Comparison of ENCODE assay signal across 19 cellular contexts in genomic region chr10:132066812-132067211, GRCh38. TPM values are rescaled to one million over a fixed set of nuclear protein-coding genes. Genes with fewer than 3 reads are reported as not detected.
DNase-seq lines count a peak whose midpoint lies in the region; ATAC-seq, FAIRE-seq and TF ChIP-seq lines count a peak whose summit lies in the region.
"Had no signal": no experiment of that assay in that cellular context is flagged by ENCODE, and none has a peak within 500 bp of the region (broad histone marks: within the 10 kb centered on the region; RNA-seq: fewer than 3 reads in every experiment).

No MANE protein-coding gene starts in this region.

- no peak for ATAC-seq in HepG2
- no peak for ATAC-seq in right lobe of liver
- ATAC-seq in HG03460 (IDR thresholded peaks at IDR 0.05; ENCODE audit: unreplicated experiment): no peak
- ATAC-seq: activated CD8-positive, alpha-beta T cell treated with anti-CD3 and anti-CD28 coated beads, Interleukin-2, amount 10 ng/mL, durations not matched to agents 7 days and 5 days; stimulated activated memory B cell treated with anti-CD40 and anti-IgM and Interleukin-4, amounts not matched to agents 10 μg/mL and 1 μg/mL and 100 μg/mL, for 72 hours had no signal

- TF ChIP-seq RAD21 in HepG2 (CRISPR knock-in tag; IDR thresholded peaks at IDR 0.05): no peak

- FAIRE-seq in HepG2 (lab: Jason Lieb, UNC): no peak

- CTCF ChIA-PET in HepG2 (lab: Yijun Ruan, JAX; ENCODE audit: low intra/inter-chr PET ratio, low total read pairs): no interaction called here
- CTCF ChIA-PET in CD4-positive, alpha-beta memory T cell (lab: Charles Lee; ENCODE audit: partially characterized antibody): no interaction called here

- no peak overlapping the region for H3K9ac ChIP-seq in HepG2 (ENCODE audit: insufficient read depth, low read depth, low read length)

- TF ChIP-seq POLR2A in HepG2 (IDR thresholded peaks at IDR 0.05; ENCODE audit: insufficient read depth in 1 of 2, low read depth in 2 of 2, low read length in 2 of 2) (no peak), right lobe of liver (IDR thresholded peaks at IDR 0.05) (no peak)

- intact Hi-C loops in HepG2 (cut with micrococcal nuclease; ENCODE audit: unreplicated experiment): no loop called here
- intact Hi-C loops in right lobe of liver (cut with DNase I): no loop called here
- intact Hi-C loops in CD4-positive, alpha-beta memory T cell (cut with micrococcal nuclease): no loop called here

- no peak for TF ChIP-seq EP300 in HepG2 (IDR thresholded peaks at IDR 0.05; ENCODE audit: low read depth in 2 of 2, low read length in 2 of 2)
- TF ChIP-seq EP300 in HepG2 (CRISPR knock-in tag; IDR thresholded peaks at IDR 0.05; ENCODE audit: borderline replicate concordance): no peak

- H3K4me3 Mint-ChIP-seq in CD4-positive, alpha-beta memory T cell: peak overlapping the region in 1 of 8 donors; percentile 38
- H3K4me3 Mint-ChIP-seq: activated CD8-positive, alpha-beta T cell treated with anti-CD3 and anti-CD28 coated beads, Interleukin-2, amount 10 ng/mL, durations not matched to agents 7 days and 5 days; stimulated activated memory B cell treated with anti-CD40 and anti-IgM and Interleukin-4, amounts not matched to agents 10 μg/mL and 1 μg/mL and 100 μg/mL, for 72 hours had no signal

- H3K4me1 ChIP-seq in HepG2 (ENCODE audit: insufficient read depth, low read length): peaks cover 22% of the 10 kb centered on the region
- H3K4me1 ChIP-seq in right lobe of liver: peaks cover 0 to 8% (median 0%) of the 10 kb centered on the region in 4 donors
- H3K4me1 ChIP-seq in muscle layer of duodenum (ENCODE audit: control insufficient read depth in 1 of 2, insufficient read depth in 2 of 2, low read length in 2 of 2): peaks cover 6 to 9% of the 10 kb centered on the region in 2 donors
- H3K4me1 ChIP-seq in CD4-positive, alpha-beta memory T cell (ENCODE audit: insufficient read depth, low read length): no peaks in the 10 kb centered on the region
- H3K4me1 ChIP-seq: left lung had no signal

- H3K27me3 ChIP-seq in HepG2 (ENCODE audit: control insufficient read depth in 1 of 2, insufficient read depth in 2 of 2, low read length in 2 of 2) (peaks cover 5 to 40% of the 10 kb centered on the region in 2 experiments; a peak in 4 of 5 replicates), right lobe of liver (no peaks in the 10 kb centered on the region), muscle layer of duodenum (ENCODE audit: low read depth, low read length) (no peaks in the 10 kb centered on the region)
- no peaks in the 10 kb centered on the region for H3K27me3 ChIP-seq in CD4-positive, alpha-beta memory T cell (ENCODE audit: insufficient read depth, low read length)
- H3K27me3 ChIP-seq: gastrocnemius medialis had no signal

- no peaks in the 10 kb centered on the region for H4K20me1 ChIP-seq in HepG2 (ENCODE audit: insufficient read depth, low read length)

- POLR2A ChIA-PET in HepG2 (lab: Yijun Ruan, JAX): no interaction called here
- POLR2A ChIA-PET in CD4-positive, alpha-beta memory T cell (lab: Charles Lee; ENCODE audit: partially characterized antibody): no interaction called here

- in situ Hi-C loops in HepG2 (cut with HindIII; ENCODE audit: extremely low pct_ligation_motif_present, low pct_unique_long_range_greater_than_20kb): no loop called here

- H2AFZ ChIP-seq in HepG2 (ENCODE audit: low read length): no peak overlapping the region

- no TSS peak for BruUV-seq in HepG2 (replicated peaks; lab: Mats Ljungman, UMichigan)

- H3K27me3 Mint-ChIP-seq in CD4-positive, alpha-beta memory T cell: peaks cover 7% of the 10 kb centered on the region in 2 donors

- no peak for TF ChIP-seq CTCF in HepG2 (CRISPR knock-in tag; IDR thresholded peaks at IDR 0.05)
- no peak for TF ChIP-seq CTCF in right lobe of liver (IDR thresholded peaks at IDR 0.05)
- no peak for TF ChIP-seq CTCF in coronary artery (IDR thresholded peaks at IDR 0.05)

- H3K9me3 ChIP-seq in HepG2 (ENCODE audit: low read length) (no peaks in the 10 kb centered on the region), right lobe of liver (no peaks in the 10 kb centered on the region), muscle layer of duodenum (ENCODE audit: control insufficient read depth in 1 of 2, low read length in 2 of 2) (no peaks in the 10 kb centered on the region)
- H3K9me3 ChIP-seq in CD4-positive, alpha-beta memory T cell (ENCODE audit: control insufficient read depth in 1 of 2, low read length in 2 of 2): no peaks in the 10 kb centered on the region
- H3K9me3 ChIP-seq: gastrocnemius medialis, left lung had no signal

- DNase-seq in HepG2 (ENCODE audit: low spot score): no peak
- no peak for DNase-seq in right lobe of liver
- peak; percentile 28 for DNase-seq in coronary artery (ENCODE audit: low spot score)
- DNase-seq in CD4-positive, alpha-beta memory T cell: no peak
- no peak for DNase-seq in T1000 (lab: John Stamatoyannopoulos, UW)
- no peak for DNase-seq in cerebellar nuclear complex (lab: John Stamatoyannopoulos, UW)
- DNase-seq: ACHN; activated CD8-positive, alpha-beta T cell treated with anti-CD3 and anti-CD28 coated beads, Interleukin-2, amount 10 ng/mL, durations not matched to agents 7 days and 5 days; CD8-positive, alpha-beta memory T cell; gastrocnemius medialis; HCEC 1CT; naive B cell; NCI-H1436 treated with DMSO at 0.1 percent for 48 hours; NCI-H345; T-helper 1 cell had no signal

- 66% methylated on average over 12 of the region's 13 CpGs for WGBS in HepG2 (ENCODE audit: low lambda C conversion rate)
- 93% methylated on average over 2 of the region's 13 CpGs for WGBS in right lobe of liver (ENCODE audit: insufficient coverage, low coverage, low lambda C conversion rate, missing lambda C conversion rate)

- no peaks in the 10 kb centered on the region for H3K9me3 Mint-ChIP-seq in CD4-positive, alpha-beta memory T cell
- H3K9me3 Mint-ChIP-seq: CD8-positive, alpha-beta memory T cell had no signal

- H3K36me3 ChIP-seq in HepG2 (replicated peaks in 1 of 2; ENCODE audit: control insufficient read depth in 1 of 2, insufficient read depth in 2 of 2, low read length in 2 of 2): no peaks in the 10 kb centered on the region
- no peaks in the 10 kb centered on the region for H3K36me3 ChIP-seq in right lobe of liver
- no peaks in the 10 kb centered on the region for H3K36me3 ChIP-seq in muscle layer of duodenum (ENCODE audit: control insufficient read depth in 1 of 2, insufficient read depth in 2 of 2, low read length in 2 of 2)
- H3K36me3 ChIP-seq in CD4-positive, alpha-beta memory T cell (ENCODE audit: insufficient read depth, low read length): no peaks in the 10 kb centered on the region
- H3K36me3 ChIP-seq: gastrocnemius medialis, left lung had no signal

- H3K4me3 ChIP-seq in HepG2 (replicated peaks in 1 of 3; ENCODE audit: insufficient read depth in 1 of 3, low read depth in 2 of 3, low read length in 3 of 3) (peak overlapping the region in 1 of 3 experiments; percentile 71; a peak in 1 of 6 replicates), right lobe of liver (no peak overlapping the region), coronary artery (no peak overlapping the region), muscle layer of duodenum (ENCODE audit: low read depth in 1 of 2, low read length in 2 of 2) (peak overlapping the region; percentile 49 to 73)
- H3K4me3 ChIP-seq in CD4-positive, alpha-beta memory T cell (ENCODE audit: low read length in 2 of 2): no peak overlapping the region

- no peaks in the 10 kb centered on the region for H3K36me3 Mint-ChIP-seq in CD4-positive, alpha-beta memory T cell
- H3K36me3 Mint-ChIP-seq: CD8-positive, alpha-beta memory T cell; naive B cell; stimulated activated memory B cell treated with anti-CD40 and anti-IgM and Interleukin-4, amounts not matched to agents 10 μg/mL and 1 μg/mL and 100 μg/mL, for 72 hours had no signal

- peaks cover 4 to 11% (median 7%) of the 10 kb centered on the region in 4 donors for H3K4me1 Mint-ChIP-seq in CD4-positive, alpha-beta memory T cell

- peak overlapping the region in 1 of 7 donors; percentile 54 for H3K27ac Mint-ChIP-seq in CD4-positive, alpha-beta memory T cell
- H3K27ac Mint-ChIP-seq: activated CD8-positive, alpha-beta T cell treated with anti-CD3 and anti-CD28 coated beads, Interleukin-2, amount 10 ng/mL, durations not matched to agents 7 days and 5 days; CD8-positive, alpha-beta memory T cell; naive B cell; stimulated activated memory B cell treated with anti-CD40 and anti-IgM and Interleukin-4, amounts not matched to agents 10 μg/mL and 1 μg/mL and 100 μg/mL, for 72 hours had no signal

- H3K79me2 ChIP-seq in HepG2 (ENCODE audit: insufficient read depth, low read length): no peaks in the 10 kb centered on the region

- H3K4me2 ChIP-seq in HepG2 (ENCODE audit: low read depth, low read length): peak overlapping the region; percentile 88; the same call in 1 of the 2 replicates

- H3K27ac ChIP-seq in HepG2 (ENCODE audit: extremely low read length, insufficient read depth, low read length) (no peak overlapping the region), right lobe of liver (no peak overlapping the region), coronary artery (no peak overlapping the region), muscle layer of duodenum (ENCODE audit: low read length) (no peak overlapping the region)
- H3K27ac ChIP-seq in CD4-positive, alpha-beta memory T cell (ENCODE audit: low read depth, low read length): no peak overlapping the region
- H3K27ac ChIP-seq: left lung had no signal

RNA-seq across cellular contexts. Expression of gene JAKMIP3, which starts 1.1 kb away (rescaled TPM):
- total RNA-seq in HepG2 (2016; rRNA removed; fragmentation: Illumina TruSeq; extraction: Trizol): 0.04 and 0.11 TPM in 2 replicates
- total RNA-seq in HepG2 (2016; cell fraction: cytosol; rRNA removed; fragmentation: Illumina TruSeq; extraction: Trizol; ENCODE audit: low read depth): not detected in 2 replicates
- 0.11 TPM in 1 of 2 replicates, not detected in the other for total RNA-seq in HepG2 (2016; cell fraction: insoluble cytoplasmic fraction; rRNA removed; fragmentation: Illumina TruSeq; extraction: Trizol)
- 0.03 TPM in 2 replicates for total RNA-seq in HepG2 (2016; cell fraction: membrane; rRNA removed; fragmentation: Illumina TruSeq; extraction: Trizol)
- 0.12 and 0.22 TPM in 2 replicates for total RNA-seq in HepG2 (2016; cell fraction: nucleus; rRNA removed; fragmentation: Illumina TruSeq; extraction: Trizol)
- 0.03 and 0.12 TPM in 2 replicates for polyA plus RNA-seq in HepG2 (2011; rRNA removed)
- polyA plus RNA-seq in HepG2 (2011; cell fraction: cytosol; rRNA removed): 0.01 and 0.03 TPM in 2 replicates
- 0.40 and 0.45 TPM in 2 replicates for polyA plus RNA-seq in HepG2 (2011; cell fraction: nucleus; rRNA removed)
- polyA plus RNA-seq in HepG2 (2012): 0.07 and 0.12 TPM in 2 replicates
- 0.02 TPM in 1 of 2 replicates, not detected in the other for polyA plus RNA-seq in HepG2 (2016; cell fraction: cytosol; fragmentation: Illumina TruSeq; extraction: Trizol; ENCODE audit: low read depth)
- polyA plus RNA-seq in HepG2 (2016; cell fraction: insoluble cytoplasmic fraction; fragmentation: Illumina TruSeq; extraction: Trizol; ENCODE audit: low read depth): 0.04 and 0.08 TPM in 2 replicates
- polyA plus RNA-seq in HepG2 (2016; cell fraction: membrane; fragmentation: Illumina TruSeq; extraction: Trizol; ENCODE audit: low read depth): 0.03 TPM in 1 of 2 replicates, not detected in the other
- 0.45 and 0.53 TPM in 2 replicates for polyA plus RNA-seq in HepG2 (2016; cell fraction: nucleus; fragmentation: Illumina TruSeq; extraction: Trizol; ENCODE audit: insufficient read depth, low read depth)
- polyA minus RNA-seq in HepG2 (2011; rRNA and poly(A)+ RNA removed; ENCODE audit: low replicate concordance): 0.07 TPM in 1 of 2 replicates, not detected in the other
- polyA minus RNA-seq in HepG2 (2011; cell fraction: cytosol; rRNA and poly(A)+ RNA removed): not detected in 2 replicates
- polyA minus RNA-seq in HepG2 (2011; cell fraction: nucleus; rRNA and poly(A)+ RNA removed): 0.12 and 0.26 TPM in 2 replicates
- under 1 TPM; 0.06 to 0.22 (median 0.18) TPM for total RNA-seq in right lobe of liver
- total RNA-seq in CD4-positive, alpha-beta memory T cell: under 1 TPM; 0.29 to 0.36 TPM
- polyA plus RNA-seq in CD4-positive, alpha-beta memory T cell: under 1 TPM in 1 of 2 donors, not detected in 1; 0.03 TPM
- polyA plus RNA-seq: CD8-positive, alpha-beta memory T cell had no signal

Comparison
In these comparisons a context has a peak if more than half of its experiments do, and no peak if none do; other contexts are left out.
1. H3K4me3 ChIP-seq: peak in muscle layer of duodenum (2 of 2); none in right lobe of liver (0 of 3), coronary artery (single experiment) and CD4-positive, alpha-beta memory T cell (0 of 2).